8 cellular contexts compared by ENCODE assay signal in the genomic region with DNA sequence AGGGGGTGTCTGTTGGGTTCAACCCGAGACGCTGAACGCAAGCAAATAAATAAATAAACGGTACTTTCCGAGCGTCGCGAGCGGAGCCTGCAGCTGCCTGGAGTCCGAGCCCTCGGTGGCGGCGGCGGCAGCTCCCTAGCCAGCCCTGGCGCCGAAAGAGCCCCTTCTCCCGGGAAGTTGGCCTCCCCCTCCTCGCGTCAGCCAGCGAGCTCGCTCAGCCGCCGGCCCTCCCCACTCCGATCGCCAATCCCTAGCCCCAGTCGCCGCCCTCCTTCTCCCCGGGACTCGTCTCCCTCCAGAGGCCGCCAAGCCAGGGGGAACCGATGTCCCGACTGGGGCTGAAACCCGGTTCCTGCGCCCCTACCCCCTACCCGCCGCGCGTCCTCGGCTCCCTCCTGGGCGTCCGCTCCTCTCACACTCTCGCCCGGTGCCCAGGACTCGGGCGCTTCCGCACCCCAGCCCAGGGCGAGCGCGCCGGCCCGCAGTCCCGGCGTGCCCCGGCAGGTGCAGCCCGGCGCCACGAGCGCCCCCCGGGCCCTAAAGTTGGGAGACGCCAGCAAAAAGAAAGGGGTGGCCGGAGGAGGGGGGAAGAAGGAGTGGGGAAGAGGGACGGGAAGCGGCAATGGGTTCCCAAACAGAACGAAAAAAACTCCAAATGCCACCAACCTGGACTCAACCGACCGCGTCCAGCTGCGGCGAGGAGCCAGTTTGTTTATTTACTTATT. TPM values are rescaled to one million over a fixed set of nuclear protein-coding genes. Genes with fewer than 3 reads are reported as not detected.
DNase-seq lines count a peak whose midpoint lies in the region; ATAC-seq and TF ChIP-seq lines count a peak whose summit lies in the region.

A gene with protein sequence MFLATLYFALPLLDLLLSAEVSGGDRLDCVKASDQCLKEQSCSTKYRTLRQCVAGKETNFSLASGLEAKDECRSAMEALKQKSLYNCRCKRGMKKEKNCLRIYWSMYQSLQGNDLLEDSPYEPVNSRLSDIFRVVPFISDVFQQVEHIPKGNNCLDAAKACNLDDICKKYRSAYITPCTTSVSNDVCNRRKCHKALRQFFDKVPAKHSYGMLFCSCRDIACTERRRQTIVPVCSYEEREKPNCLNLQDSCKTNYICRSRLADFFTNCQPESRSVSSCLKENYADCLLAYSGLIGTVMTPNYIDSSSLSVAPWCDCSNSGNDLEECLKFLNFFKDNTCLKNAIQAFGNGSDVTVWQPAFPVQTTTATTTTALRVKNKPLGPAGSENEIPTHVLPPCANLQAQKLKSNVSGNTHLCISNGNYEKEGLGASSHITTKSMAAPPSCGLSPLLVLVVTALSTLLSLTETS (minus strand): TSS at position 710 of the 725 bp plus-strand sequence. CDS start 1,177 bp downstream, outside the sequence.

- H3K4me1 ChIP-seq in GM23248 (ENCODE audit: insufficient read depth) = 0 out of 2 replicates have a peak, but pooled peaks cover 13% of the 10 kb centered on the region

- peaks cover 52% of the 10 kb centered on the region for H3K27me3 ChIP-seq in GM23248 (replicated peaks; ENCODE audit: insufficient read depth)

- H3K4me3 ChIP-seq in GM23248 (peak within 1 kb of the TSS; percentile 76), astrocyte of the cerebellum (ENCODE audit: low read depth, low read length) (peak within 1 kb of the TSS; percentile 65)

- DNase-seq in ACHN (peak; percentile 54), GM23248 (peak; percentile 56), astrocyte of the cerebellum (ENCODE audit: low read depth) (no peak), islet precursor cell (peak; percentile 73), NCI-H526 (lab: John Stamatoyannopoulos, UW) (no peak)
- no peak for DNase-seq in stimulated activated naive CD8-positive, alpha-beta T cell treated with anti-CD3 and anti-CD28 coated beads, Interleukin-15, Interleukin-2, amounts not matched to agents 100 U/mL and 50 U/mL, for 24 hours

- H3K4me2 ChIP-seq in GM23248 (ENCODE audit: unreplicated experiment) = peak within 1 kb of the TSS; percentile 97

- no peaks in the 10 kb centered on the region for H3K9me3 ChIP-seq in GM23248 (ENCODE audit: low read depth)

- H4K20me1 ChIP-seq in GM23248 (ENCODE audit: insufficient read depth) = no peaks in the 10 kb centered on the region

- TF ChIP-seq CTCF in astrocyte of the cerebellum (IDR thresholded peaks at IDR 0.05; ENCODE audit: low read depth, low read length, missing control alignments) = no peak

- H2AFZ ChIP-seq in GM23248 = peak within 1 kb of the TSS; percentile 80

- 1 to 4% methylated on average over 50 to 63 of the region's 69 CpGs for WGBS in GM23248 (ENCODE audit: low coverage in 1 of 2, low lambda C conversion rate in 2 of 2, missing lambda C conversion rate in 2 of 2), 2 experiments

- H3F3A ChIP-seq in GM23248 (ENCODE audit: insufficient read depth) = no peaks in the 10 kb centered on the region

- no peaks in the 10 kb centered on the region for H3K9me2 ChIP-seq in GM23248 (ENCODE audit: insufficient read depth)

- no peaks in the 10 kb centered on the region for H3K79me2 ChIP-seq in GM23248 (ENCODE audit: insufficient read depth)

- peak; percentile 42 for ATAC-seq in stimulated activated naive CD8-positive, alpha-beta T cell treated with anti-CD3 and anti-CD28 coated beads, Interleukin-15, Interleukin-2, amounts not matched to agents 100 U/mL and 50 U/mL, for 24 hours
- ATAC-seq in activated CD4-positive, CD25-positive, alpha-beta regulatory T cell treated with anti-CD3 and anti-CD28 coated beads, Interleukin-2, amount 50 U/mL, for 24 hours = no peak
- ATAC-seq in GM19455 (IDR thresholded peaks at IDR 0.05; ENCODE audit: unreplicated experiment) = no peak

- no peak within 1 kb of the TSS for H3K9ac ChIP-seq in GM23248

- H3K27ac ChIP-seq in GM23248 = no peak within 1 kb of the TSS

- in situ Hi-C loops in ACHN (cut with HindIII; ENCODE audit: low pct_ligation_motif_present, low pct_unique_long_range_greater_than_20kb, low sequenced_read_pairs) = no loop called here
- in situ Hi-C loops in GM23248 (cut with MboI) = no loop called here
- in situ Hi-C loops in astrocyte of the cerebellum (cut with HindIII; ENCODE audit: low sequenced_read_pairs) = no loop called here

- H3K36me3 ChIP-seq in GM23248 (ENCODE audit: low read depth) = no peaks in the 10 kb centered on the region

RNA-seq across cellular contexts. Expression of the gene that starts here (rescaled TPM):
- 5.0 and 8.1 TPM in 2 replicates for total RNA-seq in GM23248 (2014; rRNA removed; shearing (Covaris generic))
- 5.2 and 6.7 TPM in 2 replicates for polyA plus RNA-seq in GM23248 (2016; fragmentation: Nextera tagmentation; extraction: Ambion mirVana)

Comparison
In these comparisons a context has a peak if more than half of its experiments do, and no peak if none do; other contexts are left out.
1. DNase-seq: peak in ACHN (single experiment), GM23248 (single experiment) and islet precursor cell (single experiment); none in astrocyte of the cerebellum (single experiment), stimulated activated naive CD8-positive, alpha-beta T cell treated with anti-CD3 and anti-CD28 coated beads, Interleukin-15, Interleukin-2, amounts not matched to agents 100 U/mL and 50 U/mL, for 24 hours (single experiment) and NCI-H526 (0 of 2).